Comparison of ENCODE assay signal across 14 cellular contexts in genomic region chr6:157607317-157608109, GRCh38.
DNase-seq lines count a peak whose midpoint lies in the region; ATAC-seq and TF ChIP-seq lines count a peak whose summit lies in the region.
"Had no signal": no experiment of that assay in that cellular context is flagged by ENCODE, and none has a peak within 500 bp of the region (broad histone marks: within the 10 kb centered on the region; RNA-seq: fewer than 3 reads in every experiment).

No MANE protein-coding gene starts in this region.

- TF ChIP-seq CTCF in GM12864 (IDR thresholded peaks at IDR 0.05; ENCODE audit: low read depth, low read length, missing control alignments) (no peak), hepatocyte (IDR thresholded peaks at IDR 0.05; ENCODE audit: poor library complexity) (no peak), prostate gland (IDR thresholded peaks at IDR 0.05) (no peak)

- H3K4me3 ChIP-seq in GM12864 (ENCODE audit: low read depth, low read length) (no peak overlapping the region), hepatocyte (no peak overlapping the region), prostate gland (no peak overlapping the region)
- H3K4me3 ChIP-seq: colonic mucosa, right atrium auricular region had no signal

- DNase-seq in GM12864 (ENCODE audit: low read depth) (peak; percentile 41), germinal center (ENCODE audit: low spot score) (peak; percentile 55), hepatocyte (ENCODE audit: low spot score) (no peak), NCI-H345 treated with DMSO at 0.1 percent for 48 hours (lab: John Stamatoyannopoulos, UW; ENCODE audit: unreplicated experiment) (no peak), prostate gland (ENCODE audit: low spot score) (no peak)
- DNase-seq: activated CD4-positive, alpha-beta T cell treated with anti-CD3 and anti-CD28 coated beads for 36 hours; activated naive CD4-positive, alpha-beta T cell treated with anti-CD3 and anti-CD28 coated beads, Interleukin-2, amount 10 ng/mL, durations not matched to agents 7 days and 5 days; colonic mucosa; foreskin melanocyte; trophoblast cell had no signal

- ATAC-seq in GM21528 (IDR thresholded peaks at IDR 0.05; ENCODE audit: low FRiP score, unreplicated experiment) (peak; percentile 62), GM21367 (IDR thresholded peaks at IDR 0.05; ENCODE audit: unreplicated experiment) (no peak)
- ATAC-seq: activated CD4-positive, alpha-beta T cell treated with anti-CD3 and anti-CD28 coated beads for 36 hours had no signal

- WGBS in hepatocyte (ENCODE audit: low lambda C conversion rate, missing lambda C conversion rate), result 52% methylated on average over 12 of the region's 12 CpGs
- 68% methylated on average over 12 of the region's 12 CpGs for WGBS in prostate gland

- peak overlapping the region; percentile 79 to 94 (median 88) for H3K27ac Mint-ChIP-seq in IgD-negative memory B cell
- H3K27ac Mint-ChIP-seq: activated CD4-positive, alpha-beta T cell treated with anti-CD3 and anti-CD28 coated beads for 36 hours; activated naive CD4-positive, alpha-beta T cell treated with anti-CD3 and anti-CD28 coated beads, Interleukin-2, amount 10 ng/mL, durations not matched to agents 7 days and 5 days had no signal

- H3K4me2 ChIP-seq in hepatocyte, result no peak overlapping the region

- H3K27me3 Mint-ChIP-seq in IgD-negative memory B cell, result no peaks in the 10 kb centered on the region
- H3K27me3 Mint-ChIP-seq: activated CD4-positive, alpha-beta T cell treated with anti-CD3 and anti-CD28 coated beads for 36 hours had no signal

- no peaks in the 10 kb centered on the region for H3K9me2 ChIP-seq in hepatocyte (replicated peaks; ENCODE audit: insufficient read depth)

- H3K36me3 Mint-ChIP-seq in IgD-negative memory B cell, result peaks cover 8% of the 10 kb centered on the region
- H3K36me3 Mint-ChIP-seq: activated naive CD4-positive, alpha-beta T cell treated with anti-CD3 and anti-CD28 coated beads, Interleukin-2, amount 10 ng/mL, durations not matched to agents 7 days and 5 days had no signal

- no peaks in the 10 kb centered on the region for H3K36me3 ChIP-seq in hepatocyte (replicated peaks; ENCODE audit: insufficient read depth, low read depth)
- no peaks in the 10 kb centered on the region for H3K36me3 ChIP-seq in prostate gland
- H3K36me3 ChIP-seq: colonic mucosa, right atrium auricular region had no signal

- no peaks in the 10 kb centered on the region for H3K79me2 ChIP-seq in hepatocyte

- peak overlapping the region; percentile 13 to 91 (median 61) for H3K4me3 Mint-ChIP-seq in IgD-negative memory B cell
- H3K4me3 Mint-ChIP-seq: activated CD4-positive, alpha-beta T cell treated with anti-CD3 and anti-CD28 coated beads for 36 hours; activated naive CD4-positive, alpha-beta T cell treated with anti-CD3 and anti-CD28 coated beads, Interleukin-2, amount 10 ng/mL, durations not matched to agents 7 days and 5 days had no signal

- no peak for TF ChIP-seq POLR2A in prostate gland (IDR thresholded peaks at IDR 0.05)

- no peaks in the 10 kb centered on the region for H3K27me3 ChIP-seq in hepatocyte
- no peaks in the 10 kb centered on the region for H3K27me3 ChIP-seq in prostate gland (replicated peaks; ENCODE audit: insufficient read depth)
- H3K27me3 ChIP-seq: colonic mucosa, right atrium auricular region had no signal

- H2AFZ ChIP-seq in hepatocyte, result no peak overlapping the region

- peaks cover 40 to 64% (median 55%) of the 10 kb centered on the region in 3 donors for H3K4me1 Mint-ChIP-seq in IgD-negative memory B cell
- H3K4me1 Mint-ChIP-seq: activated CD4-positive, alpha-beta T cell treated with anti-CD3 and anti-CD28 coated beads for 36 hours; activated naive CD4-positive, alpha-beta T cell treated with anti-CD3 and anti-CD28 coated beads, Interleukin-2, amount 10 ng/mL, durations not matched to agents 7 days and 5 days had no signal

- no peaks in the 10 kb centered on the region for H3K9me3 Mint-ChIP-seq in IgD-negative memory B cell
- H3K9me3 Mint-ChIP-seq: activated naive CD4-positive, alpha-beta T cell treated with anti-CD3 and anti-CD28 coated beads, Interleukin-2, amount 10 ng/mL, durations not matched to agents 7 days and 5 days had no signal

- no peak overlapping the region for H3K27ac ChIP-seq in hepatocyte
- H3K27ac ChIP-seq in prostate gland, result no peak overlapping the region
- H3K27ac ChIP-seq: colonic mucosa, right atrium auricular region had no signal

- intact Hi-C loops in prostate gland (cut with DNase I), result no loop called here

- H3K4me1 ChIP-seq in hepatocyte (ENCODE audit: insufficient read depth), result peaks cover 4% of the 10 kb centered on the region
- no peaks in the 10 kb centered on the region for H3K4me1 ChIP-seq in prostate gland (replicated peaks)
- H3K4me1 ChIP-seq: colonic mucosa had no signal

- H3K9me3 ChIP-seq in hepatocyte (ENCODE audit: low read depth), result no peaks in the 10 kb centered on the region
- H3K9me3 ChIP-seq in prostate gland, result no peaks in the 10 kb centered on the region
- H3K9me3 ChIP-seq: colonic mucosa, right atrium auricular region had no signal

- no peaks in the 10 kb centered on the region for H4K20me1 ChIP-seq in hepatocyte (ENCODE audit: insufficient read depth, poor library complexity, severe bottlenecking)

Comparison
In these comparisons a context has a peak if more than half of its experiments do, and no peak if none do; other contexts are left out.
1. DNase-seq: peak in GM12864 (single experiment) and germinal center (single experiment); none in hepatocyte (single experiment), NCI-H345 treated with DMSO at 0.1 percent for 48 hours (single experiment) and prostate gland (single experiment).